ENCODE assay signal across 25 cellular contexts in the genomic region with DNA sequence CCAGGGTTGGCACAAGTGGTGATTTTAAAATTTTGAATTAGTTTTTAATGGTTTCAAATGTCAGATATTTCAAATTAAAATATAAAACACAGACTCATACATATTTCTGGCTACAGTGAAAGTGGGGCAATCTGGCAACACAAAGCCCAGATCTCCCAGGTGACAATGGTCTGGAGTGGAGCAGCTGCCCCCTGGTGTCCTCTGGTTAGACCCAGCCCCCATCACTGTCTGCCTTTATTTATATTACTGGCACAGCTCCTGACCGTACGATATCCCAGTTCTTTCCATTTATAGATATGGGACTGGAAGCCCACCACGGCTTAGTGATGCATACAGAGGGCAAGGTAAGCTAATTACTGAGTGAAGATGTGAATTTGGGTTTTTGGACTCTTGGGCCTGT.
"Had no signal": no experiment of that assay in that cellular context is flagged by ENCODE, and none has a peak within 500 bp of the region (broad histone marks: within the 10 kb centered on the region; RNA-seq: fewer than 3 reads in every experiment).

No MANE protein-coding gene starts in this region.

- H3K36me3 ChIP-seq: brain microvascular endothelial cell, cardiac muscle cell had no signal

- H3K4me3 ChIP-seq: cardiac muscle cell had no signal

- H3K36me3 Mint-ChIP-seq: activated naive CD8-positive, alpha-beta T cell had no signal

- H3K9me3 Mint-ChIP-seq: activated CD4-positive, alpha-beta memory T cell treated with anti-CD3 and anti-CD28 coated beads, Interleukin-2, amount 10 ng/mL, durations not matched to agents 7 days and 5 days; activated naive CD4-positive, alpha-beta T cell treated with anti-CD3 and anti-CD28 coated beads for 36 hours; activated T-helper 17 cell treated with anti-CD3 and anti-CD28 coated beads, Interleukin-2, amount 50 U/mL, for 72 hours had no signal

- H3K27me3 ChIP-seq: brain microvascular endothelial cell, cardiac muscle cell had no signal

- H3K27ac Mint-ChIP-seq: activated CD4-positive, alpha-beta memory T cell treated with anti-CD3 and anti-CD28 coated beads, Interleukin-2, amount 10 ng/mL, durations not matched to agents 7 days and 5 days; activated naive CD4-positive, alpha-beta T cell treated with anti-CD3 and anti-CD28 coated beads for 36 hours; activated naive CD8-positive, alpha-beta T cell; activated T-helper 17 cell treated with anti-CD3 and anti-CD28 coated beads, Interleukin-2, amount 50 U/mL, for 72 hours; T-helper 17 cell had no signal

- H3K4me1 Mint-ChIP-seq: activated CD4-positive, alpha-beta memory T cell treated with anti-CD3 and anti-CD28 coated beads, Interleukin-2, amount 10 ng/mL, durations not matched to agents 7 days and 5 days; activated T-helper 17 cell treated with anti-CD3 and anti-CD28 coated beads, Interleukin-2, amount 50 U/mL, for 72 hours; T-helper 17 cell had no signal

- H3K4me3 Mint-ChIP-seq: activated CD4-positive, alpha-beta memory T cell treated with anti-CD3 and anti-CD28 coated beads, Interleukin-2, amount 10 ng/mL, durations not matched to agents 7 days and 5 days; activated naive CD4-positive, alpha-beta T cell treated with anti-CD3 and anti-CD28 coated beads for 36 hours; activated naive CD8-positive, alpha-beta T cell; activated T-helper 17 cell treated with anti-CD3 and anti-CD28 coated beads, Interleukin-2, amount 50 U/mL, for 72 hours; T-helper 17 cell had no signal

- ATAC-seq: activated T-helper 17 cell treated with anti-CD3 and anti-CD28 coated beads, Interleukin-2, amount 50 U/mL, for 72 hours; PC-3; T-helper 17 cell had no signal

- H3K27ac ChIP-seq: brain microvascular endothelial cell, cardiac muscle cell, VCaP had no signal

- DNase-seq: activated CD4-positive, alpha-beta memory T cell treated with anti-CD3 and anti-CD28 coated beads, Interleukin-2, amount 10 ng/mL, durations not matched to agents 7 days and 5 days; activated CD4-positive, alpha-beta T cell treated with anti-CD3 and anti-CD28 coated beads, Interleukin-2, amount 50 U/mL, for 1 hour; activated CD4-positive, CD25-positive, alpha-beta regulatory T cell; activated gamma-delta T cell; activated naive CD4-positive, alpha-beta T cell treated with anti-CD3 and anti-CD28 coated beads for 36 hours; activated T-cell treated with anti-CD3 and anti-CD28 coated beads for 4 hours; activated T-cell treated with anti-CD3 and anti-CD28 coated beads, Interleukin-2, amount 50 U/mL, for 48 hours; brain microvascular endothelial cell; Karpas-422; MM.1S; NCI-H1105; NCI-H1436 treated with DMSO at 0.1 percent for 48 hours; NCI-H187; NCI-H2081; NCI-H446; NCI-H524; NCI-H774; PC-3; SHP77; T-helper 17 cell; T-helper 9 cell had no signal
